In the genomic region with DNA sequence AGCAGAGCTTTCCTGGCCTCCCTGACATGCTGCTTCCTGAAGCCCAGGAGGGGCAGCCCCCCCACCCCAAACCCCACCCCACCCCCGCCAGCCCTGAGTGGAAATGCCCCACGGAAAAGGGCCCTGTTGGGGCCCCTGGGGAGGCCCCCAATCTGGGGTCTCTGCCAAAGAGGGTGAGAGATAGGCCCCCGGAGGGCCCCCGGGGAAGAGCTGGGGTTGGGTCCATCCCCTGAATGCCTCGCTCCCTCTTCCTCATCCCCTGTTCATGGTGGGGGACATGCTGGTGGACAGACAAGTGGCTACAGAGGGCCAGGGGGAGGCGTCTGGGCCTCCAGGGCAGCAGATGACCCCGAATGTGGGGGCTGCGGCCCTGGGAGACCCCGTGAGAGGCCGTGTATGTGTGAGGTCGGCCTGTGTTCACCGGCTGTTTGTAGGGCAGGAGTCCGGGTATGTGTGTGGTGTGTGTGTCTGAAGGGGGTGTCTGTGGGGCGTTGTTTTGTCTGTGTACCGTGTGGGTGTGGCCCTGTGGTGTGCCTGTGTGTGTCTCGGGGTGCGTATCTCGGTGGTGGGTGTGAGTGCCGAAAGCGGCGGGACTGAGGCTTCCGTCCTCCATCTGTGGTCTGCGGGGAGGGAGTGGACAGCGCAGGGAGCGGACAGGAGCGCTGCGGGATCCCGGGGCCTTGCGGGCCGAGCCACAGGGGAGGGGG, we compare ENCODE assay signal across 1 cellular context.
TF ChIP-seq lines count a peak whose summit lies in the region.

No MANE protein-coding gene starts in this region.

TF ChIP-seq in K562, 482 proteins besides CTCF, POLR2A, EP300 and RAD21 (continues in another document):
- TF ChIP-seq FOXA1 (IDR thresholded peaks at IDR 0.05; ENCODE audit: borderline replicate concordance), result no peak
- TF ChIP-seq TRIM28 (IDR thresholded peaks at IDR 0.05), result no peak
- TF ChIP-seq ZNF12 (CRISPR knock-in tag; IDR thresholded peaks at IDR 0.05), result 0 out of 2 replicates have a peak, but pooled peaks have one; percentile 22
- TF ChIP-seq IRF2 (CRISPR knock-in tag; IDR thresholded peaks at IDR 0.05), result no peak
- TF ChIP-seq, protein P1, sequence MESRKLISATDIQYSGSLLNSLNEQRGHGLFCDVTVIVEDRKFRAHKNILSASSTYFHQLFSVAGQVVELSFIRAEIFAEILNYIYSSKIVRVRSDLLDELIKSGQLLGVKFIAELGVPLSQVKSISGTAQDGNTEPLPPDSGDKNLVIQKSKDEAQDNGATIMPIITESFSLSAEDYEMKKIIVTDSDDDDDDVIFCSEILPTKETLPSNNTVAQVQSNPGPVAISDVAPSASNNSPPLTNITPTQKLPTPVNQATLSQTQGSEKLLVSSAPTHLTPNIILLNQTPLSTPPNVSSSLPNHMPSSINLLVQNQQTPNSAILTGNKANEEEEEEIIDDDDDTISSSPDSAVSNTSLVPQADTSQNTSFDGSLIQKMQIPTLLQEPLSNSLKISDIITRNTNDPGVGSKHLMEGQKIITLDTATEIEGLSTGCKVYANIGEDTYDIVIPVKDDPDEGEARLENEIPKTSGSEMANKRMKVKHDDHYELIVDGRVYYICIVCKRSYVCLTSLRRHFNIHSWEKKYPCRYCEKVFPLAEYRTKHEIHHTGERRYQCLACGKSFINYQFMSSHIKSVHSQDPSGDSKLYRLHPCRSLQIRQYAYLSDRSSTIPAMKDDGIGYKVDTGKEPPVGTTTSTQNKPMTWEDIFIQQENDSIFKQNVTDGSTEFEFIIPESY (CRISPR knock-in tag; IDR thresholded peaks at IDR 0.05), result no peak
- TF ChIP-seq MTF1 (CRISPR knock-in tag; IDR thresholded peaks at IDR 0.05; ENCODE audit: borderline replicate concordance), result no peak
- TF ChIP-seq NBN (IDR thresholded peaks at IDR 0.05; ENCODE audit: low read depth), result no peak
- no peak for TF ChIP-seq SIRT6 (IDR thresholded peaks at IDR 0.05; ENCODE audit: low read depth, low read length)
- no peak for TF ChIP-seq SRSF1 (IDR thresholded peaks at IDR 0.05; ENCODE audit: low read depth, low read length)
- peak; percentile 38; the same call in 1 of the 2 replicates for TF ChIP-seq BCOR (IDR thresholded peaks at IDR 0.05)
- no peak for TF ChIP-seq TARDBP (IDR thresholded peaks at IDR 0.05)
- no peak for TF ChIP-seq CXXC5 (CRISPR knock-in tag; IDR thresholded peaks at IDR 0.05)
- TF ChIP-seq ELF4 (CRISPR knock-in tag; IDR thresholded peaks at IDR 0.05), result no peak
- no peak for TF ChIP-seq NFE2L1 (tag; IDR thresholded peaks at IDR 0.05; ENCODE audit: borderline replicate concordance, low read depth)
- peak; percentile 16; the same call in 1 of the 2 replicates for TF ChIP-seq HDAC2 (IDR thresholded peaks at IDR 0.05)
- TF ChIP-seq MYBL2 (IDR thresholded peaks at IDR 0.05; ENCODE audit: low read depth), result no peak
- TF ChIP-seq MYBL2 (CRISPR knock-in tag; IDR thresholded peaks at IDR 0.05; ENCODE audit: borderline replicate concordance), result no peak
- no peak for TF ChIP-seq RBM15 (IDR thresholded peaks at IDR 0.05; ENCODE audit: insufficient read depth, low read length)
- no peak for TF ChIP-seq SMARCA5 (IDR thresholded peaks at IDR 0.05)
- TF ChIP-seq SUPT5H (IDR thresholded peaks at IDR 0.05), result no peak
- TF ChIP-seq, protein P2, sequence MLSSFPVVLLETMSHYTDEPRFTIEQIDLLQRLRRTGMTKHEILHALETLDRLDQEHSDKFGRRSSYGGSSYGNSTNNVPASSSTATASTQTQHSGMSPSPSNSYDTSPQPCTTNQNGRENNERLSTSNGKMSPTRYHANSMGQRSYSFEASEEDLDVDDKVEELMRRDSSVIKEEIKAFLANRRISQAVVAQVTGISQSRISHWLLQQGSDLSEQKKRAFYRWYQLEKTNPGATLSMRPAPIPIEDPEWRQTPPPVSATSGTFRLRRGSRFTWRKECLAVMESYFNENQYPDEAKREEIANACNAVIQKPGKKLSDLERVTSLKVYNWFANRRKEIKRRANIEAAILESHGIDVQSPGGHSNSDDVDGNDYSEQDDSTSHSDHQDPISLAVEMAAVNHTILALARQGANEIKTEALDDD (IDR thresholded peaks at IDR 0.05), result no peak
- TF ChIP-seq, protein P3, sequence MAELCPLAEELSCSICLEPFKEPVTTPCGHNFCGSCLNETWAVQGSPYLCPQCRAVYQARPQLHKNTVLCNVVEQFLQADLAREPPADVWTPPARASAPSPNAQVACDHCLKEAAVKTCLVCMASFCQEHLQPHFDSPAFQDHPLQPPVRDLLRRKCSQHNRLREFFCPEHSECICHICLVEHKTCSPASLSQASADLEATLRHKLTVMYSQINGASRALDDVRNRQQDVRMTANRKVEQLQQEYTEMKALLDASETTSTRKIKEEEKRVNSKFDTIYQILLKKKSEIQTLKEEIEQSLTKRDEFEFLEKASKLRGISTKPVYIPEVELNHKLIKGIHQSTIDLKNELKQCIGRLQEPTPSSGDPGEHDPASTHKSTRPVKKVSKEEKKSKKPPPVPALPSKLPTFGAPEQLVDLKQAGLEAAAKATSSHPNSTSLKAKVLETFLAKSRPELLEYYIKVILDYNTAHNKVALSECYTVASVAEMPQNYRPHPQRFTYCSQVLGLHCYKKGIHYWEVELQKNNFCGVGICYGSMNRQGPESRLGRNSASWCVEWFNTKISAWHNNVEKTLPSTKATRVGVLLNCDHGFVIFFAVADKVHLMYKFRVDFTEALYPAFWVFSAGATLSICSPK (IDR thresholded peaks at IDR 0.05; ENCODE audit: borderline replicate concordance), result no peak
- no peak for TF ChIP-seq FOXP1 (CRISPR knock-in tag; IDR thresholded peaks at IDR 0.05)
- TF ChIP-seq DACH1 (IDR thresholded peaks at IDR 0.05; ENCODE audit: partially characterized antibody), result no peak
- TF ChIP-seq HLTF (IDR thresholded peaks at IDR 0.05), result 0 out of 2 replicates have a peak, but pooled peaks have one; percentile 38
- no peak for TF ChIP-seq ZNF121 (CRISPR knock-in tag; conservative IDR thresholded peaks at IDR 0.05)
- TF ChIP-seq ZNF263 (CRISPR knock-in tag; IDR thresholded peaks at IDR 0.05; ENCODE audit: borderline replicate concordance), result peak; percentile 75
- TF ChIP-seq, protein P4, sequence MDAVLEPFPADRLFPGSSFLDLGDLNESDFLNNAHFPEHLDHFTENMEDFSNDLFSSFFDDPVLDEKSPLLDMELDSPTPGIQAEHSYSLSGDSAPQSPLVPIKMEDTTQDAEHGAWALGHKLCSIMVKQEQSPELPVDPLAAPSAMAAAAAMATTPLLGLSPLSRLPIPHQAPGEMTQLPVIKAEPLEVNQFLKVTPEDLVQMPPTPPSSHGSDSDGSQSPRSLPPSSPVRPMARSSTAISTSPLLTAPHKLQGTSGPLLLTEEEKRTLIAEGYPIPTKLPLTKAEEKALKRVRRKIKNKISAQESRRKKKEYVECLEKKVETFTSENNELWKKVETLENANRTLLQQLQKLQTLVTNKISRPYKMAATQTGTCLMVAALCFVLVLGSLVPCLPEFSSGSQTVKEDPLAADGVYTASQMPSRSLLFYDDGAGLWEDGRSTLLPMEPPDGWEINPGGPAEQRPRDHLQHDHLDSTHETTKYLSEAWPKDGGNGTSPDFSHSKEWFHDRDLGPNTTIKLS (IDR thresholded peaks at IDR 0.05; ENCODE audit: borderline replicate concordance, low read depth), result no peak
- TF ChIP-seq EGR1 (conservative IDR thresholded peaks at IDR 0.05), result peak; percentile 39
- peak in 1 of 2 experiments; percentile 37; a peak in 1 of 4 replicates for TF ChIP-seq FOXK2 (conservative IDR thresholded peaks at IDR 0.05 in 1 of 2, IDR thresholded peaks at IDR 0.05 in 1 of 2; ENCODE audit: low read depth in 2 of 2)
- TF ChIP-seq, protein P5, sequence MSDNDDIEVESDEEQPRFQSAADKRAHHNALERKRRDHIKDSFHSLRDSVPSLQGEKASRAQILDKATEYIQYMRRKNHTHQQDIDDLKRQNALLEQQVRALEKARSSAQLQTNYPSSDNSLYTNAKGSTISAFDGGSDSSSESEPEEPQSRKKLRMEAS (CRISPR knock-in tag; IDR thresholded peaks at IDR 0.05), result no peak
- TF ChIP-seq BRD9 (IDR thresholded peaks at IDR 0.05; ENCODE audit: low read depth, partially characterized antibody), result no peak
- TF ChIP-seq, protein P6, sequence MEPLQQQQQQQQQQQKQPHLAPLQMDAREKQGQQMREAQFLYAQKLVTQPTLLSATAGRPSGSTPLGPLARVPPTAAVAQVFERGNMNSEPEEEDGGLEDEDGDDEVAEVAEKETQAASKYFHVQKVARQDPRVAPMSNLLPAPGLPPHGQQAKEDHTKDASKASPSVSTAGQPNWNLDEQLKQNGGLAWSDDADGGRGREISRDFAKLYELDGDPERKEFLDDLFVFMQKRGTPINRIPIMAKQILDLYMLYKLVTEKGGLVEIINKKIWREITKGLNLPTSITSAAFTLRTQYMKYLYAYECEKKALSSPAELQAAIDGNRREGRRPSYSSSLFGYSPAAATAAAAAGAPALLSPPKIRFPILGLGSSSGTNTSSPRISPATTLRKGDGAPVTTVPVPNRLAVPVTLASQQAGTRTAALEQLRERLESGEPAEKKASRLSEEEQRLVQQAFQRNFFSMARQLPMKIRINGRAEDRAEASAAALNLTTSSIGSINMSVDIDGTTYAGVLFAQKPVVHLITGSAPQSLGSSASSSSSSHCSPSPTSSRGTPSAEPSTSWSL (CRISPR knock-in tag; IDR thresholded peaks at IDR 0.05; ENCODE audit: borderline replicate concordance), result no peak
- no peak for TF ChIP-seq SRSF9 (IDR thresholded peaks at IDR 0.05; ENCODE audit: borderline replicate concordance, low read depth, low read length)
- TF ChIP-seq, protein P7, sequence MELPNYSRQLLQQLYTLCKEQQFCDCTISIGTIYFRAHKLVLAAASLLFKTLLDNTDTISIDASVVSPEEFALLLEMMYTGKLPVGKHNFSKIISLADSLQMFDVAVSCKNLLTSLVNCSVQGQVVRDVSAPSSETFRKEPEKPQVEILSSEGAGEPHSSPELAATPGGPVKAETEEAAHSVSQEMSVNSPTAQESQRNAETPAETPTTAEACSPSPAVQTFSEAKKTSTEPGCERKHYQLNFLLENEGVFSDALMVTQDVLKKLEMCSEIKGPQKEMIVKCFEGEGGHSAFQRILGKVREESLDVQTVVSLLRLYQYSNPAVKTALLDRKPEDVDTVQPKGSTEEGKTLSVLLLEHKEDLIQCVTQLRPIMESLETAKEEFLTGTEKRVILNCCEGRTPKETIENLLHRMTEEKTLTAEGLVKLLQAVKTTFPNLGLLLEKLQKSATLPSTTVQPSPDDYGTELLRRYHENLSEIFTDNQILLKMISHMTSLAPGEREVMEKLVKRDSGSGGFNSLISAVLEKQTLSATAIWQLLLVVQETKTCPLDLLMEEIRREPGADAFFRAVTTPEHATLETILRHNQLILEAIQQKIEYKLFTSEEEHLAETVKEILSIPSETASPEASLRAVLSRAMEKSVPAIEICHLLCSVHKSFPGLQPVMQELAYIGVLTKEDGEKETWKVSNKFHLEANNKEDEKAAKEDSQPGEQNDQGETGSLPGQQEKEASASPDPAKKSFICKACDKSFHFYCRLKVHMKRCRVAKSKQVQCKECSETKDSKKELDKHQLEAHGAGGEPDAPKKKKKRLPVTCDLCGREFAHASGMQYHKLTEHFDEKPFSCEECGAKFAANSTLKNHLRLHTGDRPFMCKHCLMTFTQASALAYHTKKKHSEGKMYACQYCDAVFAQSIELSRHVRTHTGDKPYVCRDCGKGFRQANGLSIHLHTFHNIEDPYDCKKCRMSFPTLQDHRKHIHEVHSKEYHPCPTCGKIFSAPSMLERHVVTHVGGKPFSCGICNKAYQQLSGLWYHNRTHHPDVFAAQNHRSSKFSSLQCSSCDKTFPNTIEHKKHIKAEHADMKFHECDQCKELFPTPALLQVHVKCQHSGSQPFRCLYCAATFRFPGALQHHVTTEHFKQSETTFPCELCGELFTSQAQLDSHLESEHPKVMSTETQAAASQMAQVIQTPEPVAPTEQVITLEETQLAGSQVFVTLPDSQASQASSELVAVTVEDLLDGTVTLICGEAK (IDR thresholded peaks at IDR 0.05), result 0 out of 2 replicates have a peak, but pooled peaks have one; percentile 44
- TF ChIP-seq, protein P7 (CRISPR knock-in tag; IDR thresholded peaks at IDR 0.05), result no peak
- TF ChIP-seq, protein P8, sequence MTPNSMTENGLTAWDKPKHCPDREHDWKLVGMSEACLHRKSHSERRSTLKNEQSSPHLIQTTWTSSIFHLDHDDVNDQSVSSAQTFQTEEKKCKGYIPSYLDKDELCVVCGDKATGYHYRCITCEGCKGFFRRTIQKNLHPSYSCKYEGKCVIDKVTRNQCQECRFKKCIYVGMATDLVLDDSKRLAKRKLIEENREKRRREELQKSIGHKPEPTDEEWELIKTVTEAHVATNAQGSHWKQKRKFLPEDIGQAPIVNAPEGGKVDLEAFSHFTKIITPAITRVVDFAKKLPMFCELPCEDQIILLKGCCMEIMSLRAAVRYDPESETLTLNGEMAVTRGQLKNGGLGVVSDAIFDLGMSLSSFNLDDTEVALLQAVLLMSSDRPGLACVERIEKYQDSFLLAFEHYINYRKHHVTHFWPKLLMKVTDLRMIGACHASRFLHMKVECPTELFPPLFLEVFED (CRISPR knock-in tag; conservative IDR thresholded peaks at IDR 0.05), result no peak
- no peak for TF ChIP-seq PURB (CRISPR knock-in tag; IDR thresholded peaks at IDR 0.05; ENCODE audit: low read depth)
- TF ChIP-seq ATF1 (CRISPR knock-in tag; IDR thresholded peaks at IDR 0.05), result no peak
- no peak for TF ChIP-seq ATF1 (tag; IDR thresholded peaks at IDR 0.05)
- TF ChIP-seq ZNF76 (CRISPR knock-in tag; IDR thresholded peaks at IDR 0.05; ENCODE audit: borderline replicate concordance), result no peak
- no peak for TF ChIP-seq ZNF239 (CRISPR knock-in tag; IDR thresholded peaks at IDR 0.05)
